13 cellular contexts compared by ENCODE assay signal in the genomic region with DNA sequence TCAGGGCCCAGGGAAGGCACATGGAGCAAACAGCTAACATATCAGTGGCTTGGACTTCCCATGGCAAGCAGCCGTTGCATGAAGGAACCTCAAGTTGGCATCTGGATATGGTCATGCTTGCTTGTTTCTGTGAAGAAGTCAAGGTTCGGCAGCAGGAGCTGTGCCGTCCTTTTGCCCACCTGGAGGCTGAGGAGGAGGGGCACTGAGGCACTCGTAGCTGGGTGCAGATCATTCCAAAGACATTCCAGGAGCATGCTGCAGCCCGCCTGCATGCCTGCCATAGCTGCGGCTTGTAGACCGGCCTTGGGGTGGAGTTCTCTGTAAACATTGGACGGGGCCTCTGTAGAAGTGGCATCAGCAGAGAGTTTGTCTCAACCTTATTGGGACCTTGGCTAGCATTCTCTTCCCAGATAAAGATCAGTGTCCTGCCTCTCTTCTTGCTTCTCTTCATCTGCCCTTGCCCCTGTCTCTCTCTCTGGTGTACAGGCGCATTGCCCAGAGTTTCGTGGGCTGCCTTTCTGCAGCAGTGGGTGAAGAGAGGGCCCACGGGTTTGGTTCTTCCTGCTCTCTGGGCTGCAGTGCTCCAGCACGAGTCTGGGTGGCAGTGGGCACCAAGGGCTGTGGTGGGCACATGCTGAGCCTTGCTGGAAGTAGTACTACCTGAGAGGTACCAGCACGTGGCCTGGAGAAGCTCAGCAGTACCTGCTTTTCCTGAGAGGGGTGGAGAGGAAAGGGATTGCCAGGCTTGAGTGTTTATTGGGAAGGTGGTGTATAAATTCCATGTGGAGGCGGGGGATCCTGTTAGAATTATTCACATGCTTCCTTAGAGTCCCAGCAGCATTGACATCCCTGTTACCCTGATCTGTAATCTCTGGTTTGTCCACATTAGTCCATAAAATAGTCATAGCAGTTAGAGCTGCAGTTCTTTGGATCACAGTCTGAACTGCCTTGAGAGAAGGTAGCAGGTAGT. TPM values are rescaled to one million over a fixed set of nuclear protein-coding genes. Genes with fewer than 3 reads are reported as not detected.
DNase-seq lines count a peak whose midpoint lies in the region; ATAC-seq and TF ChIP-seq lines count a peak whose summit lies in the region.
"Had no signal": no experiment of that assay in that cellular context is flagged by ENCODE, and none has a peak within 500 bp of the region (broad histone marks: within the 10 kb centered on the region; RNA-seq: fewer than 3 reads in every experiment).

No MANE protein-coding gene starts in this region.

- H3K36me3 ChIP-seq in smooth muscle cell (ENCODE audit: low read depth) = no peaks in the 10 kb centered on the region

- H3K27ac ChIP-seq in smooth muscle cell (ENCODE audit: low read depth) = peak overlapping the region; percentile 45
- H3K27ac ChIP-seq: VCaP had no signal

- no peak overlapping the region for H2AFZ ChIP-seq in smooth muscle cell (ENCODE audit: low read depth)

- no peak overlapping the region for H3K9ac ChIP-seq in smooth muscle cell (ENCODE audit: low read depth)

- no peaks in the 10 kb centered on the region for H3K9me3 ChIP-seq in smooth muscle cell (replicated peaks; ENCODE audit: low read depth)

- peak; percentile 82 for DNase-seq in H4 (ENCODE audit: low spot score)
- peak; percentile 77 for DNase-seq in amniotic epithelial cell (ENCODE audit: low read depth)
- peak; percentile 51 for DNase-seq in iris pigment epithelial cell (ENCODE audit: low read depth)
- no peak for DNase-seq in smooth muscle cell (lab: John Stamatoyannopoulos, UW; ENCODE audit: unreplicated experiment)
- DNase-seq in NCI-H187 treated with DMSO at 0.1 percent for 48 hours (lab: John Stamatoyannopoulos, UW) = no peak
- DNase-seq in COR-L47 (lab: John Stamatoyannopoulos, UW) = no peak
- DNase-seq in RKO (ENCODE audit: low spot score) = no peak
- DNase-seq: activated naive CD8-positive, alpha-beta T cell treated with anti-CD3 and anti-CD28 coated beads, Interleukin-2, amount 50 U/mL, for 24 hours; NCI-H446 treated with DMSO at 0.1 percent for 48 hours; SHP77; stimulated activated naive CD8-positive, alpha-beta T cell treated with anti-CD3 and anti-CD28 coated beads, Interleukin-15, amount 100 ng/mL, for 72 hours had no signal

- H3K4me2 ChIP-seq in smooth muscle cell = peak overlapping the region; percentile 61

- H3F3A ChIP-seq in smooth muscle cell (ENCODE audit: low read depth) = no peaks in the 10 kb centered on the region

- peaks cover 12% of the 10 kb centered on the region for H3K4me1 ChIP-seq in smooth muscle cell (ENCODE audit: low read depth)

- H3K27me3 ChIP-seq in smooth muscle cell (ENCODE audit: low read depth) = no peaks in the 10 kb centered on the region

- H3K79me2 ChIP-seq in smooth muscle cell (ENCODE audit: low read depth) = no peaks in the 10 kb centered on the region

- H4K20me1 ChIP-seq in smooth muscle cell (ENCODE audit: low read depth) = no peaks in the 10 kb centered on the region

- no peak for ATAC-seq in HG03571 (IDR thresholded peaks at IDR 0.05; ENCODE audit: unreplicated experiment)
- ATAC-seq: activated naive CD8-positive, alpha-beta T cell treated with anti-CD3 and anti-CD28 coated beads, Interleukin-2, amount 50 U/mL, for 24 hours; stimulated activated naive CD8-positive, alpha-beta T cell treated with anti-CD3 and anti-CD28 coated beads, Interleukin-15, amount 100 ng/mL, for 72 hours had no signal

- no peak for TF ChIP-seq CTCF in smooth muscle cell (IDR thresholded peaks at IDR 0.05; ENCODE audit: borderline replicate concordance, insufficient read depth, poor library complexity, severe bottlenecking)

- H3K4me3 ChIP-seq in smooth muscle cell = no peak overlapping the region

- 52% methylated on average over 14 of the region's 14 CpGs for WGBS in smooth muscle cell (ENCODE audit: low lambda C conversion rate)

RNA-seq across cellular contexts. Expression of gene CHCHD6, which starts 49.4 kb away (rescaled TPM):
- 12.5 and 16.5 TPM in 2 replicates for total RNA-seq in H4 (2014; rRNA removed; shearing (Covaris generic))
- total RNA-seq in smooth muscle cell = 6.7 and 8.9 TPM in 2 replicates
- polyA plus RNA-seq in smooth muscle cell = 24.3 and 27.2 TPM in 2 replicates

Comparison
In these comparisons a context has a peak if more than half of its experiments do, and no peak if none do; other contexts are left out.
1. DNase-seq: peak in H4 (single experiment), amniotic epithelial cell (single experiment) and iris pigment epithelial cell (single experiment); none in smooth muscle cell (single experiment), NCI-H187 treated with DMSO at 0.1 percent for 48 hours (single experiment), COR-L47 (single experiment) and RKO (single experiment).